Comparison of ENCODE assay signal across 25 cellular contexts in genomic region chr22:39984006-39984405, GRCh38. TPM values are rescaled to one million over a fixed set of nuclear protein-coding genes. Genes with fewer than 3 reads are reported as not detected.
DNase-seq lines count a peak whose midpoint lies in the region; ATAC-seq lines count a peak whose summit lies in the region.
"Had no signal": no experiment of that assay in that cellular context is flagged by ENCODE, and none has a peak within 500 bp of the region (broad histone marks: within the 10 kb centered on the region; RNA-seq: fewer than 3 reads in every experiment).

No MANE protein-coding gene starts in this region.

- no peaks in the 10 kb centered on the region for H3K9me3 ChIP-seq in BLaER1 treated with 17β-estradiol and CSF1 and Interleukin-3, amounts not matched to agents 10 nM and 100 nM (replicated peaks in 1 of 11)
- H3K9me3 ChIP-seq in mesenchymal stem cell (ENCODE audit: control insufficient read depth, low read length): no peaks in the 10 kb centered on the region
- H3K9me3 ChIP-seq: BLaER1, esophagus muscularis mucosa, SJSA1 had no signal

- no peaks in the 10 kb centered on the region for H3K79me1 ChIP-seq in mesenchymal stem cell (replicated peaks; ENCODE audit: low read length, poor library complexity, severe bottlenecking)

- no peak overlapping the region for H2BK5ac ChIP-seq in mesenchymal stem cell (ENCODE audit: low read depth, low read length, poor library complexity, severe bottlenecking)

- no peak overlapping the region for H3K27ac ChIP-seq in BLaER1 treated with 17β-estradiol and CSF1 and Interleukin-3, amounts not matched to agents 10 nM and 100 nM
- no peak overlapping the region for H3K27ac ChIP-seq in mesenchymal stem cell (ENCODE audit: low read length, poor library complexity, severe bottlenecking)
- H3K27ac ChIP-seq: BLaER1, esophagus muscularis mucosa, SJSA1 had no signal

- H3K4me1 ChIP-seq in BLaER1 treated with 17β-estradiol and CSF1 and Interleukin-3, amounts not matched to agents 10 nM and 100 nM: peaks cover 0 to 18% (median 13%) of the 10 kb centered on the region in 10 experiments; a peak in 14 of 20 replicates
- H3K4me1 ChIP-seq in mesenchymal stem cell (ENCODE audit: control insufficient read depth, insufficient read depth, low read depth, low read length): peaks cover 2% of the 10 kb centered on the region
- H3K4me1 ChIP-seq: esophagus muscularis mucosa, SJSA1 had no signal

- no peaks in the 10 kb centered on the region for H3K9me3 Mint-ChIP-seq in central memory CD8-positive, alpha-beta T cell

- no peak overlapping the region for H2BK12ac ChIP-seq in mesenchymal stem cell (ENCODE audit: low read length in 2 of 2)

- DNase-seq in M059J (ENCODE audit: low read depth) (peak; percentile 46), mesenchymal stem cell (peak; percentile 51), NCI-H1694 treated with DMSO at 0.1 percent for 48 hours (lab: John Stamatoyannopoulos, UW) (no peak), NCI-H1105 treated with DMSO at 0.1 percent for 48 hours (lab: John Stamatoyannopoulos, UW) (no peak)
- no peak for DNase-seq in central memory CD8-positive, alpha-beta T cell (ENCODE audit: low spot score in 2 of 2)
- DNase-seq: activated CD8-positive, alpha-beta memory T cell treated with anti-CD3 and anti-CD28 coated beads, Interleukin-2, amount 50 U/mL, for 48 hours; activated effector memory CD4-positive, alpha-beta T cell treated with anti-CD3 and anti-CD28 coated beads, Interleukin-2, amount 50 U/mL, for 16 hours; amniotic stem cell; central memory CD4-positive, alpha-beta T cell; GDM1; GOT3; head of caudate nucleus; NCI-H1694; PC-3; stimulated activated CD4-positive, alpha-beta T cell treated with anti-CD3 and anti-CD28 coated beads, Interleukin-2, amount 100 ng/mL, for 48 hours had no signal

- H2BK120ac ChIP-seq in mesenchymal stem cell (ENCODE audit: low read depth, low read length): no peak overlapping the region

- H3K36me3 ChIP-seq in BLaER1 treated with 17β-estradiol and CSF1 and Interleukin-3, amounts not matched to agents 10 nM and 100 nM: no peaks in the 10 kb centered on the region
- no peaks in the 10 kb centered on the region for H3K36me3 ChIP-seq in mesenchymal stem cell (ENCODE audit: control insufficient read depth in 1 of 2, insufficient read depth in 2 of 2, low read depth in 1 of 2, low read length in 2 of 2)
- H3K36me3 ChIP-seq: BLaER1, esophagus muscularis mucosa, SJSA1 had no signal

- no peak overlapping the region for H3K23ac ChIP-seq in mesenchymal stem cell (ENCODE audit: low read length in 2 of 2)

- H4K20me1 ChIP-seq in BLaER1 treated with 17β-estradiol and CSF1 and Interleukin-3, amounts not matched to agents 10 nM and 100 nM: no peaks in the 10 kb centered on the region
- H4K20me1 ChIP-seq: BLaER1 had no signal

- no peak overlapping the region for H2BK15ac ChIP-seq in mesenchymal stem cell (ENCODE audit: low read depth, poor library complexity, severe bottlenecking)

- no peak overlapping the region for H3K14ac ChIP-seq in mesenchymal stem cell (ENCODE audit: low read length in 2 of 2)

- no peak overlapping the region for H3K4me3 ChIP-seq in BLaER1 treated with 17β-estradiol and CSF1 and Interleukin-3, amounts not matched to agents 10 nM and 100 nM
- H3K4me3 ChIP-seq in mesenchymal stem cell (ENCODE audit: insufficient read depth in 1 of 2, low read depth in 1 of 2, low read length in 2 of 2): no peak overlapping the region
- H3K4me3 ChIP-seq: BLaER1, esophagus muscularis mucosa, SJSA1, smooth muscle cell had no signal

- H4K8ac ChIP-seq in mesenchymal stem cell (ENCODE audit: low read length): no peak overlapping the region

- WGBS in mesenchymal stem cell: 70% methylated on average over 2 of the region's 2 CpGs

- no peak overlapping the region for H2AFZ ChIP-seq in mesenchymal stem cell (ENCODE audit: low read depth, low read length)

- no peak overlapping the region for H4K91ac ChIP-seq in mesenchymal stem cell (ENCODE audit: low read length)

- peaks cover 29% of the 10 kb centered on the region for H3K4me1 Mint-ChIP-seq in central memory CD8-positive, alpha-beta T cell

- H3K4ac ChIP-seq in mesenchymal stem cell (ENCODE audit: low read depth in 1 of 2, low read length in 2 of 2): no peak overlapping the region

- no peak overlapping the region for H2AK5ac ChIP-seq in mesenchymal stem cell (ENCODE audit: low read length, severe bottlenecking)

- peak overlapping the region in 7 of 11 experiments; percentile 5 to 55 (median 30); a peak in 9 of 22 replicates for H3K4me2 ChIP-seq in BLaER1 treated with 17β-estradiol and CSF1 and Interleukin-3, amounts not matched to agents 10 nM and 100 nM
- no peak overlapping the region for H3K4me2 ChIP-seq in mesenchymal stem cell (ENCODE audit: low read length, poor library complexity, severe bottlenecking)
- H3K4me2 ChIP-seq: BLaER1, smooth muscle cell had no signal

- no peaks in the 10 kb centered on the region for H3K27me3 ChIP-seq in BLaER1 treated with 17β-estradiol and CSF1 and Interleukin-3, amounts not matched to agents 10 nM and 100 nM
- peaks cover 32 to 53% of the 10 kb centered on the region in 2 experiments for H3K27me3 ChIP-seq in mesenchymal stem cell (ENCODE audit: control insufficient read depth in 1 of 2, insufficient read depth in 1 of 2, low read length in 2 of 2)
- H3K27me3 ChIP-seq: BLaER1, SJSA1 had no signal

- no peak overlapping the region for H3K9ac ChIP-seq in BLaER1 treated with 17β-estradiol and CSF1 and Interleukin-3, amounts not matched to agents 10 nM and 100 nM
- H3K9ac ChIP-seq in mesenchymal stem cell (ENCODE audit: low read length): no peak overlapping the region
- H3K9ac ChIP-seq: BLaER1 had no signal

- H3K4me3 Mint-ChIP-seq in central memory CD8-positive, alpha-beta T cell: no peak overlapping the region

- ATAC-seq in central memory CD8-positive, alpha-beta T cell (replicated peaks; ENCODE audit: extremely low read depth, poor library complexity, severe bottlenecking): no peak
- no peak for ATAC-seq in GM19035 (IDR thresholded peaks at IDR 0.05; ENCODE audit: unreplicated experiment)
- ATAC-seq in HG03175 (IDR thresholded peaks at IDR 0.05; ENCODE audit: unreplicated experiment): no peak
- ATAC-seq: PC-3 had no signal

- peak overlapping the region; percentile 1 for H3K27ac Mint-ChIP-seq in central memory CD8-positive, alpha-beta T cell (ENCODE audit: low read depth)

- peaks cover 24% of the 10 kb centered on the region for H3K36me3 Mint-ChIP-seq in central memory CD8-positive, alpha-beta T cell (ENCODE audit: insufficient read depth)

- no peak overlapping the region for H3K18ac ChIP-seq in mesenchymal stem cell (ENCODE audit: low read depth in 1 of 2, low read length in 2 of 2)

- peaks cover 10% of the 10 kb centered on the region for H3K27me3 Mint-ChIP-seq in central memory CD8-positive, alpha-beta T cell

RNA-seq across cellular contexts. Expression of gene FAM83F, which starts 10.7 kb away (rescaled TPM):
- not detected in 2 replicates for total RNA-seq in M059J (2014; rRNA removed; shearing (Covaris generic))
- polyA plus RNA-seq in mesenchymal stem cell (2013, experiment 1 of 2): 0.06 TPM
- polyA plus RNA-seq in mesenchymal stem cell (2013, experiment 2 of 2): 0.05 TPM
- total RNA-seq: pulmonary artery endothelial cell, SJSA1 had no signal

RNA-seq across cellular contexts. Expression of gene TMA7B, which starts 23.8 kb away (rescaled TPM):
- not detected in 2 replicates for total RNA-seq in M059J (2014; rRNA removed; shearing (Covaris generic))
- not detected for polyA plus RNA-seq in mesenchymal stem cell (2013, experiment 1 of 2)
- polyA plus RNA-seq in mesenchymal stem cell (2013, experiment 2 of 2): not detected
- total RNA-seq: esophagus muscularis mucosa, PC-3, pulmonary artery endothelial cell, SJSA1, smooth muscle cell had no signal
- polyA plus RNA-seq: liver, smooth muscle cell, urinary bladder had no signal

Comparison
In these comparisons a context has a peak if more than half of its experiments do, and no peak if none do; other contexts are left out.
1. DNase-seq: peak in M059J (single experiment) and mesenchymal stem cell (single experiment); none in central memory CD8-positive, alpha-beta T cell (0 of 2), NCI-H1694 treated with DMSO at 0.1 percent for 48 hours (single experiment) and NCI-H1105 treated with DMSO at 0.1 percent for 48 hours (single experiment).